In genomic region chr14:104509673-104510072, GRCh38 we compare ENCODE assay signal across 2 cellular contexts.
TF ChIP-seq lines count a peak whose summit lies in the region.

No MANE protein-coding gene starts in this region.

TF ChIP-seq in HepG2, 621 proteins besides CTCF, POLR2A, EP300 and RAD21:
- TF ChIP-seq ZNF841 (CRISPR knock-in tag; IDR thresholded peaks at IDR 0.05; ENCODE audit: borderline replicate concordance) (no peak), ZFP62 (CRISPR knock-in tag; IDR thresholded peaks at IDR 0.05) (no peak), U2AF1 (optimal IDR thresholded peaks at IDR 0.05; ENCODE audit: low read depth, low read length) (no peak), PRPF4 (IDR thresholded peaks at IDR 0.05; ENCODE audit: low read depth, low read length, poor library complexity, severe bottlenecking) (no peak), NRL (CRISPR knock-in tag; IDR thresholded peaks at IDR 0.05; ENCODE audit: borderline replicate concordance) (no peak), FLYWCH1 (CRISPR knock-in tag; IDR thresholded peaks at IDR 0.05) (no peak)

TF ChIP-seq in HCT116, 20 proteins besides CTCF, POLR2A, EP300 and RAD21:
- no peak for TF ChIP-seq REST (IDR thresholded peaks at IDR 0.05; ENCODE audit: low read depth)
- no peak for TF ChIP-seq CBX3 (IDR thresholded peaks at IDR 0.05; ENCODE audit: low read depth)
- no peak for TF ChIP-seq ELF1 (IDR thresholded peaks at IDR 0.05; ENCODE audit: borderline replicate concordance, low read depth)
- TF ChIP-seq FOSL1 (IDR thresholded peaks at IDR 0.05; ENCODE audit: low read depth): no peak
- no peak for TF ChIP-seq SRF (IDR thresholded peaks at IDR 0.05; ENCODE audit: low read depth)
- no peak for TF ChIP-seq ZNF274 (IDR thresholded peaks at IDR 0.05; ENCODE audit: low read depth, low read length)
- no peak for TF ChIP-seq TCF7L2 (IDR thresholded peaks at IDR 0.05; ENCODE audit: borderline replicate concordance, extremely low read depth, insufficient read depth, insufficient read length)
- TF ChIP-seq EGR1 (IDR thresholded peaks at IDR 0.05; ENCODE audit: low read depth): no peak
- no peak for TF ChIP-seq ZBTB33 (IDR thresholded peaks at IDR 0.05; ENCODE audit: extremely low read depth, insufficient replicate concordance, low read length)
- TF ChIP-seq EZH2phosphoT487 (IDR thresholded peaks at IDR 0.05; ENCODE audit: borderline replicate concordance): no peak
- no peak for TF ChIP-seq ZFX (IDR thresholded peaks at IDR 0.05)
- TF ChIP-seq CEBPB (IDR thresholded peaks at IDR 0.05; ENCODE audit: low read depth): no peak
- no peak for TF ChIP-seq MAX (IDR thresholded peaks at IDR 0.05)
